ENCODE assay signal across 22 cellular contexts in the genomic region with DNA sequence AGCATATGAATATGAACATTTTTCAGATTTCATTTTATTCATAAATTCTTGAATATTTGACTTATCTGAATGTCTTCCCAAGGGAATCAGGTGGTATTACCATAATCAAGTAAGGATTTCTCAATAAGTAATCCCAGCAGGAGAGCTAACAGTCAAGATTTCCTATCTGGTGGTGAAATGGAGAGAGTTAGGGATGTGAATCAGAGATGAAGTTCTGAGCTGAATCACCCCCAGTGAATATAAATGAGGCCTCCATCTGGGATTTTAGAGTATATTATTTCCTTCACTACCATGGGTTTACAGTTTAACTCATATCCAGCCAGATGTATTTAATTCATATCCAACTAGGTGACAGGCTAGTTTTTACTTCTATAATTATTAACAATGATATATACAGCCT.
DNase-seq lines count a peak whose midpoint lies in the region; ATAC-seq, FAIRE-seq and TF ChIP-seq lines count a peak whose summit lies in the region.
"Had no signal": no experiment of that assay in that cellular context is flagged by ENCODE, and none has a peak within 500 bp of the region (broad histone marks: within the 10 kb centered on the region; RNA-seq: fewer than 3 reads in every experiment).

No MANE protein-coding gene starts in this region.

- peaks cover 5% of the 10 kb centered on the region for H3K4me1 ChIP-seq in keratinocyte (ENCODE audit: control insufficient read depth, extremely low read depth, insufficient read depth, low read length)
- H3K4me1 ChIP-seq: Caco-2, Peyer's patch, right lobe of liver had no signal

- no peak for ATAC-seq in GM18502 (IDR thresholded peaks at IDR 0.05; ENCODE audit: poor library complexity, unreplicated experiment)
- ATAC-seq: activated T-cell treated with anti-CD3 and anti-CD28 coated beads, Interleukin-2, amount 50 U/mL, for 72 hours; right lobe of liver had no signal

- H3K4me3 ChIP-seq in AG09309 (ENCODE audit: control insufficient read depth, low read depth, low read length), result no peak overlapping the region
- H3K4me3 ChIP-seq in cardiac fibroblast (replicated peaks in 1 of 2; ENCODE audit: low read depth in 2 of 2, low read length in 2 of 2), result no peak overlapping the region
- no peak overlapping the region for H3K4me3 ChIP-seq in keratinocyte (ENCODE audit: control insufficient read depth in 2 of 3, extremely low read depth in 1 of 3, insufficient read depth in 2 of 3, low read depth in 1 of 3, low read length in 3 of 3)
- H3K4me3 ChIP-seq: hepatocyte, Peyer's patch, right lobe of liver had no signal

- H2AFZ ChIP-seq in keratinocyte (ENCODE audit: control insufficient read depth, low read length), result no peak overlapping the region
- H2AFZ ChIP-seq: hepatocyte had no signal

- H3K27ac ChIP-seq in keratinocyte (ENCODE audit: control insufficient read depth, insufficient read depth, low read length), result peak overlapping the region; percentile 71
- H3K27ac ChIP-seq: hepatocyte, neutrophil, Peyer's patch, right lobe of liver had no signal

- H3K9ac ChIP-seq in keratinocyte (ENCODE audit: control insufficient read depth, extremely low read depth, insufficient read depth, low read length), result no peak overlapping the region

- TF ChIP-seq CTCF in AG09309 (IDR thresholded peaks at IDR 0.05; ENCODE audit: control insufficient read depth, insufficient read depth, low read depth, low read length, missing control alignments) (no peak), cardiac fibroblast (IDR thresholded peaks at IDR 0.05; ENCODE audit: low read depth, low read length) (no peak), keratinocyte (optimal IDR thresholded peaks at IDR 0.05 in 1 of 3, IDR thresholded peaks at IDR 0.05 in 1 of 3, conservative IDR thresholded peaks at IDR 0.05 in 1 of 3; ENCODE audit: extremely low read depth in 1 of 3, insufficient read depth in 2 of 3, low read length in 3 of 3) (no peak)

- H3K36me3 ChIP-seq in keratinocyte (ENCODE audit: control insufficient read depth in 2 of 2, extremely low read depth in 1 of 2, insufficient read depth in 2 of 2, low read length in 2 of 2), result no peaks in the 10 kb centered on the region
- H3K36me3 ChIP-seq: neutrophil, Peyer's patch, right lobe of liver had no signal

- dilution Hi-C loops in keratinocyte (cut with MboI; ENCODE audit: extremely low pct_ligation_motif_present, low sequenced_read_pairs), result no loop called here

- no peaks in the 10 kb centered on the region for H4K20me1 ChIP-seq in keratinocyte (ENCODE audit: control insufficient read depth, extremely low read depth, insufficient read depth, low read length)

- no peak for FAIRE-seq in keratinocyte (lab: Jason Lieb, UNC)
- FAIRE-seq: endothelial cell of umbilical vein had no signal

- H3K9me1 ChIP-seq in keratinocyte (ENCODE audit: control insufficient read depth, extremely low read depth, insufficient read depth, low read length), result no peaks in the 10 kb centered on the region

- no peaks in the 10 kb centered on the region for H3K27me3 ChIP-seq in keratinocyte (ENCODE audit: control insufficient read depth, extremely low read depth, insufficient read depth, low read length)
- H3K27me3 ChIP-seq: hepatocyte, neutrophil, Peyer's patch, right lobe of liver had no signal

- H3K4me2 ChIP-seq in keratinocyte (ENCODE audit: control insufficient read depth, extremely low read depth, insufficient read depth, low read depth, low read length), result no peak overlapping the region
- H3K4me2 ChIP-seq: hepatocyte had no signal

- DNase-seq in AG09309 (ENCODE audit: low read depth), result peak; percentile 44
- peak; percentile 85 for DNase-seq in NCI-H226
- peak; percentile 42 to 80 for DNase-seq in cardiac fibroblast (ENCODE audit: low read depth in 2 of 2)
- no peak for DNase-seq in keratinocyte (ENCODE audit: low read depth, low spot score)
- DNase-seq in NCI-H187 (lab: John Stamatoyannopoulos, UW), result no peak
- DNase-seq in activated CD4-positive, alpha-beta T cell treated with anti-CD3 and anti-CD28 coated beads, Interleukin-2, amount 50 U/mL, for 48 hours, result no peak
- DNase-seq in NCI-H526 treated with DMSO at 0.1 percent for 48 hours (lab: John Stamatoyannopoulos, UW), result no peak
- DNase-seq: activated CD4-positive, alpha-beta T cell treated with anti-CD3 and anti-CD28 coated beads, Interleukin-2, amount 50 U/mL, for 4 hours; activated T-cell treated with anti-CD3 and anti-CD28 coated beads, Interleukin-2, amount 50 U/mL, for 72 hours; AML-193; Caco-2; midbrain; MM.1S; NCI-H2029 treated with DMSO at 0.1 percent for 48 hours; NCI-H69; Peyer's patch; right lobe of liver; stimulated activated CD4-positive, alpha-beta T cell treated with anti-CD3 and anti-CD28 coated beads, Interleukin-2, amount 100 ng/mL, for 24 hours had no signal

- H3K9me3 ChIP-seq in keratinocyte (ENCODE audit: control insufficient read depth, low read depth, low read length), result no peaks in the 10 kb centered on the region
- H3K9me3 ChIP-seq: Caco-2, neutrophil, Peyer's patch, right lobe of liver had no signal

- no peaks in the 10 kb centered on the region for H3K79me2 ChIP-seq in keratinocyte (ENCODE audit: control insufficient read depth, insufficient read depth, low read length)
- H3K79me2 ChIP-seq: hepatocyte had no signal

Comparison
In these comparisons a context has a peak if more than half of its experiments do, and no peak if none do; other contexts are left out.
1. DNase-seq: peak in AG09309 (single experiment), NCI-H226 (single experiment) and cardiac fibroblast (2 of 2); none in keratinocyte (single experiment), NCI-H187 (0 of 2), activated CD4-positive, alpha-beta T cell treated with anti-CD3 and anti-CD28 coated beads, Interleukin-2, amount 50 U/mL, for 48 hours (0 of 2) and NCI-H526 treated with DMSO at 0.1 percent for 48 hours (single experiment).